Comparison of ENCODE assay signal across 8 cellular contexts in genomic region chr7:16465469-16466086, GRCh38. TPM values are rescaled to one million over a fixed set of nuclear protein-coding genes. Genes with fewer than 3 reads are reported as not detected.
DNase-seq lines count a peak whose midpoint lies in the region; ATAC-seq and TF ChIP-seq lines count a peak whose summit lies in the region.

TSS of gene SOSTDC1 (minus strand) at chr7:16465738. CDS start at chr7:16465668, 70 bp downstream.

- 12 to 15% methylated on average over 10 of the region's 10 CpGs for WGBS in esophagus squamous epithelium, 2 donors

- BruUV-seq in Caco-2 (replicated peaks; lab: Mats Ljungman, UMichigan): no TSS peak

- H3K4me3 Mint-ChIP-seq in Caco-2 (ENCODE audit: unreplicated experiment) (peak within 1 kb of the TSS; percentile 77), neural progenitor cell (peak within 1 kb of the TSS; percentile 83)

- peak in 1 of 2 experiments; percentile 54 for DNase-seq in Caco-2
- peak; percentile 21 for DNase-seq in NCI-H774 (lab: John Stamatoyannopoulos, UW)
- no peak for DNase-seq in esophagus squamous epithelium (lab: John Stamatoyannopoulos, UW)
- peak; percentile 54 for DNase-seq in neural progenitor cell (ENCODE audit: low spot score)
- DNase-seq in DMS79 treated with DMSO at 0.1 percent for 48 hours (lab: John Stamatoyannopoulos, UW): no peak

- H3K9ac ChIP-seq in neural progenitor cell: no peak within 1 kb of the TSS

- H2AFZ ChIP-seq in neural progenitor cell (replicated peaks): peak within 1 kb of the TSS; percentile 88

- H3K9me3 ChIP-seq in Caco-2 (no peaks in the 10 kb centered on the region), esophagus squamous epithelium (no peaks in the 10 kb centered on the region), neural progenitor cell (ENCODE audit: low read depth) (no peaks in the 10 kb centered on the region)

- H3K9me3 Mint-ChIP-seq in Caco-2 (ENCODE audit: unreplicated experiment): no peaks in the 10 kb centered on the region
- H3K9me3 Mint-ChIP-seq in neural progenitor cell: no peaks in the 10 kb centered on the region

- H3K27ac ChIP-seq in esophagus squamous epithelium: peak within 1 kb of the TSS in 3 of 4 donors; percentile 56 to 62 (median 60)
- H3K27ac ChIP-seq in neural progenitor cell: peak within 1 kb of the TSS; percentile 42

- H3K27me3 Mint-ChIP-seq in Caco-2 (ENCODE audit: insufficient read depth, unreplicated experiment) (no peaks in the 10 kb centered on the region), neural progenitor cell (ENCODE audit: insufficient read depth, low read depth) (no peaks in the 10 kb centered on the region)

- CTCF ChIA-PET in Caco-2 (lab: Charles Lee): interaction anchor here (0.9 to 1.0 kb wide), 3 partner anchors 23 to 99 kb away, joined by 4 to 15 read pairs (median 12); no protein-coding TSS in a partner anchor

- POLR2A ChIA-PET in Caco-2 (lab: Charles Lee): interaction anchor here (0.6 to 1.5 kb wide), 6 partner anchors 31 to 144 kb away, joined by 3 to 11 read pairs (median 4); partner anchors contain the start of gene CRPPA

- H3K27me3 ChIP-seq in Caco-2 (replicated peaks; ENCODE audit: control insufficient read depth, insufficient read depth, low read length): no peaks in the 10 kb centered on the region
- H3K27me3 ChIP-seq in esophagus squamous epithelium: peaks cover 0 to 3% (median 0%) of the 10 kb centered on the region in 4 donors
- H3K27me3 ChIP-seq in neural progenitor cell: no peaks in the 10 kb centered on the region

- H3K36me3 Mint-ChIP-seq in Caco-2 (ENCODE audit: insufficient read depth, unreplicated experiment) (no peaks in the 10 kb centered on the region), neural progenitor cell (no peaks in the 10 kb centered on the region)

- peaks cover 7% of the 10 kb centered on the region for H3F3A ChIP-seq in neural progenitor cell (ENCODE audit: low read depth)

- peaks cover 17% of the 10 kb centered on the region for H3K4me1 Mint-ChIP-seq in Caco-2 (ENCODE audit: low read depth, unreplicated experiment)
- H3K4me1 Mint-ChIP-seq in neural progenitor cell: peaks cover 43% of the 10 kb centered on the region

- no peaks in the 10 kb centered on the region for H4K20me1 ChIP-seq in neural progenitor cell (ENCODE audit: low read depth)

- intact Hi-C loops in Caco-2 (cut with micrococcal nuclease; ENCODE audit: unreplicated experiment) (loop anchor here (1.0 to 2.0 kb wide), 3 partner anchors 27 to 100 kb away; no protein-coding TSS in a partner anchor), esophagus squamous epithelium (cut with DNase I) (no loop called here)

- H3K4me1 ChIP-seq in Caco-2: peaks cover 16% of the 10 kb centered on the region
- peaks cover 0 to 29% (median 0%) of the 10 kb centered on the region in 3 donors for H3K4me1 ChIP-seq in esophagus squamous epithelium
- H3K4me1 ChIP-seq in neural progenitor cell: peaks cover 22% of the 10 kb centered on the region

- no peak for ATAC-seq in HG03159 (IDR thresholded peaks at IDR 0.05; ENCODE audit: unreplicated experiment)
- no peak for ATAC-seq in HG03196 (IDR thresholded peaks at IDR 0.05; ENCODE audit: unreplicated experiment)
- ATAC-seq in GM21737 (IDR thresholded peaks at IDR 0.05; ENCODE audit: unreplicated experiment): no peak

- no peaks in the 10 kb centered on the region for H3K79me2 ChIP-seq in neural progenitor cell (ENCODE audit: low read depth)

- H3K27ac Mint-ChIP-seq in Caco-2 (ENCODE audit: unreplicated experiment): peak within 1 kb of the TSS; percentile 58
- H3K27ac Mint-ChIP-seq in neural progenitor cell: peak within 1 kb of the TSS; percentile 98

- H3K36me3 ChIP-seq in Caco-2 (ENCODE audit: control insufficient read depth, insufficient read depth, low read length) (no peaks in the 10 kb centered on the region), esophagus squamous epithelium (no peaks in the 10 kb centered on the region), neural progenitor cell (no peaks in the 10 kb centered on the region)

- no peak for TF ChIP-seq POLR2A in esophagus squamous epithelium (IDR thresholded peaks at IDR 0.05)

- TF ChIP-seq CTCF in Caco-2 (IDR thresholded peaks at IDR 0.05; ENCODE audit: insufficient read depth in 1 of 2, low read depth in 1 of 2, low read length in 1 of 2, severe bottlenecking in 1 of 2, unreplicated experiment in 1 of 2) (no peak), esophagus squamous epithelium (IDR thresholded peaks at IDR 0.05) (no peak), neural progenitor cell (IDR thresholded peaks at IDR 0.05) (no peak)

- peak within 1 kb of the TSS; percentile 65 for H3K4me2 ChIP-seq in neural progenitor cell

- H3K4me3 ChIP-seq in Caco-2 (ENCODE audit: low read depth, low read length) (peak within 1 kb of the TSS; percentile 29), esophagus squamous epithelium (peak within 1 kb of the TSS; percentile 1 to 49 (median 22)), neural progenitor cell (peak within 1 kb of the TSS; percentile 8)

RNA-seq across cellular contexts. Expression of gene SOSTDC1, which starts in this region (rescaled TPM):
- 8.1 and 8.4 TPM in 2 replicates for total RNA-seq in Caco-2 (2022)
- total RNA-seq in esophagus squamous epithelium: 1 to 10 TPM in 3 of 4 donors, under 1 TPM in 1; 0.70 to 2.8 (median 2.6) TPM
- total RNA-seq in neural progenitor cell (ENCODE audit: low replicate concordance): 1.9 TPM in 2 replicates

Comparison
In these comparisons a context has a peak if more than half of its experiments do, and no peak if none do; other contexts are left out.
1. DNase-seq: peak in NCI-H774 (single experiment) and neural progenitor cell (single experiment); none in esophagus squamous epithelium (single experiment) and DMS79 treated with DMSO at 0.1 percent for 48 hours (single experiment).
2. Peak in every context shown above with its lines, with median percentiles within 50 percentile points of each other: H3K4me3 ChIP-seq.